Comparison of ENCODE assay signal across 10 cellular contexts in the genomic region with DNA sequence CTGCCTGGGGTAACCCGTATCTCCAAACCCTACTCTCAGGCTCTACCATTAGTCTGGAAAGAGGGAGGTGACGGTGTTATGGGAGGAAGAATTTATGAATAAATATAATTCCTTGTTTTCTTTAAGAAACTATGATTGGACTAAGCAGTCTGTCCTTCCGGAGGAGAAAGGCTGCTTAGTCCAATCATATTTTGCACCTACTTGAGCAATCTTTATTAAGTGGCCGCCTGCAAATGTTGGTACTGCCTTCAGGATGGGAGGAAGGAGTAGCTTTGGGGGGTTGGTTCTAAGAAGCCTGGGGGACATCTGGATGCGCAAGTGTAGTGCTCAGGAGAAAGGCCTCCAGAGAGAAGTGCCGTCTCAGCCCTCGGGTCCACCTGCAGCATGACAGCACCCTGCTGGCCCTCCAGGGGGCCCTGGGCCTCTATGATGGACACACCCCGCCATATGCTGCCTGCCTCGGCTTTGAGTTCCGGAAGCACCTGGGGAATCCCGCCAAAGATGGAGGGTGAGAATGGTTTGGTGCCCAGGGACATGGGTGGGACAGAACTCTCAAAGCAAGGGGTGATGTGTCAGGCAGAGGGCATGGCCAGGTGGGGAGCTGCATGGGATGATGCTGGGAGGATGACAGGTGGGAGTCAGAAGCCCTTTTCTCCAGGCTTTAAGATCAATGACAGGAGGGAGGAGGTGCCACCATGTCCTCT. TPM values are rescaled to one million over a fixed set of nuclear protein-coding genes. Genes with fewer than 3 reads are reported as not detected.
A peak's percentile ranks its signal among the peaks of the same experiment; 100 is the strongest.
DNase-seq lines count a peak whose midpoint lies in the region; ATAC-seq, FAIRE-seq and TF ChIP-seq lines count a peak whose summit lies in the region.
"Had no signal": no experiment of that assay in that cellular context is flagged by ENCODE, and none has a peak within 500 bp of the region (broad histone marks: within the 10 kb centered on the region; RNA-seq: fewer than 3 reads in every experiment).

No MANE protein-coding gene starts in this region.

- TF ChIP-seq EP300 in A549 (IDR thresholded peaks at IDR 0.05) (no peak), ovary (IDR thresholded peaks at IDR 0.05) (no peak)

- 29% methylated on average over 11 of the region's 11 CpGs for WGBS in A549 (ENCODE audit: missing lambda C conversion rate)
- WGBS in ovary, 3 donors = 14 to 24% (median 20%) methylated on average over 11 of the region's 11 CpGs

- POLR2A ChIA-PET in A549 (lab: Yijun Ruan, JAX) = interaction anchor here (1.2 to 3.1 kb wide), 3 partner anchors 10 to 128 kb away, joined by 3 to 26 read pairs (median 10); no protein-coding TSS in a partner anchor

- H3K9me3 ChIP-seq in A549 (no peaks in the 10 kb centered on the region), ovary (no peaks in the 10 kb centered on the region)

- H3K27me3 ChIP-seq in brain microvascular endothelial cell (replicated peaks) (no peaks in the 10 kb centered on the region), ovary (no peaks in the 10 kb centered on the region)
- H3K27me3 ChIP-seq: cardiac muscle cell had no signal

- no peak overlapping the region for H3K27ac ChIP-seq in A549
- no peak overlapping the region for H3K27ac ChIP-seq in brain microvascular endothelial cell
- no peak overlapping the region for H3K27ac ChIP-seq in ovary
- H3K27ac ChIP-seq: cardiac muscle cell had no signal

- 0 out of 3 replicates have a peak overlapping the region, but pooled peaks have one; percentile 0 for H3K4me2 ChIP-seq in A549

- FAIRE-seq in A549 (lab: Jason Lieb, UNC) = no peak

- DNase-seq in A549 (ENCODE audit: low read depth in 1 of 2, low spot score in 1 of 2) = peak; percentile 66 to 76
- DNase-seq in ELR (ENCODE audit: low read depth) = peak; percentile 65
- DNase-seq in NCI-H524 treated with DMSO at 0.1 percent for 48 hours (lab: John Stamatoyannopoulos, UW) = peak; percentile 63
- DNase-seq in brain microvascular endothelial cell = no peak
- DNase-seq in ovary = no peak
- no peak for DNase-seq in 8988T
- DNase-seq in HCEC 1CT = no peak
- DNase-seq: NCI-H446 treated with DMSO at 0.1 percent for 48 hours had no signal

- peaks cover 9% of the 10 kb centered on the region; the same call in 2 of the 3 replicates for H3K4me1 ChIP-seq in A549
- H3K4me1 ChIP-seq in ovary (ENCODE audit: insufficient read depth) = no peaks in the 10 kb centered on the region

- H3K36me3 ChIP-seq in brain microvascular endothelial cell (replicated peaks) = peaks cover 34% of the 10 kb centered on the region
- no peaks in the 10 kb centered on the region for H3K36me3 ChIP-seq in ovary

- intact Hi-C loops in ovary (cut with DNase I) = loop anchor here in 1 of 4 donors (10.0 kb wide), 1 partner anchor 279 kb away; the partner anchor contains the start of genes ASPDH and JOSD2

- TF ChIP-seq CTCF in A549 (IDR thresholded peaks at IDR 0.05) (no peak), brain microvascular endothelial cell (IDR thresholded peaks at IDR 0.05; ENCODE audit: low read depth, low read length, missing control alignments) (peak; percentile 20), ovary (IDR thresholded peaks at IDR 0.05) (no peak)

- CTCF ChIA-PET in A549 (lab: Yijun Ruan, JAX) = interaction anchor here (0.5 to 11.9 kb wide), 11 partner anchors 9 to 367 kb away, joined by 3 to 121 read pairs (median 3); no protein-coding TSS in a partner anchor

- TF ChIP-seq POLR2A in A549 (IDR thresholded peaks at IDR 0.05; ENCODE audit: low read length) (peak; percentile 42; the same call in 1 of the 2 replicates), ovary (IDR thresholded peaks at IDR 0.05) (no peak)

- H3K4me3 ChIP-seq in A549 = no peak overlapping the region
- no peak overlapping the region for H3K4me3 ChIP-seq in brain microvascular endothelial cell (ENCODE audit: low read depth, low read length)
- H3K4me3 ChIP-seq in ovary = no peak overlapping the region
- H3K4me3 ChIP-seq: cardiac muscle cell had no signal

- peak; percentile 17 to 53 for ATAC-seq in A549
- no peak for ATAC-seq in HG03442 (IDR thresholded peaks at IDR 0.05; ENCODE audit: unreplicated experiment)

- in situ Hi-C loops in brain microvascular endothelial cell (cut with HindIII; ENCODE audit: low pct_ligation_motif_present, low sequenced_read_pairs) = no loop called here

- no peak for TF ChIP-seq RAD21 in A549 (conservative IDR thresholded peaks at IDR 0.05 in 1 of 2, IDR thresholded peaks at IDR 0.05 in 1 of 2)

TF ChIP-seq in A549, 52 proteins besides CTCF, POLR2A, EP300 and RAD21 (continues in another document):
- TF ChIP-seq CEBPB (IDR thresholded peaks at IDR 0.05) (no peak), NFE2L2 (conservative IDR thresholded peaks at IDR 0.05; ENCODE audit: low read length) (no peak), RARB (CRISPR knock-in tag; IDR thresholded peaks at IDR 0.05) (peak; percentile 66; the same call in 1 of the 2 replicates), RFX5 (IDR thresholded peaks at IDR 0.05) (no peak), EHMT2 (IDR thresholded peaks at IDR 0.05; ENCODE audit: low read depth) (no peak), HES2 (IDR thresholded peaks at IDR 0.05) (no peak), GATA3 (IDR thresholded peaks at IDR 0.05; ENCODE audit: borderline replicate concordance) (no peak), KDM5A (IDR thresholded peaks at IDR 0.05) (no peak), HMGXB4 (CRISPR knock-in tag; IDR thresholded peaks at IDR 0.05; ENCODE audit: borderline replicate concordance) (no peak), FOSB (CRISPR knock-in tag; IDR thresholded peaks at IDR 0.05) (no peak; the same call in 1 of the 2 replicates), SMC3 (IDR thresholded peaks at IDR 0.05) (no peak), HEYL (CRISPR knock-in tag; IDR thresholded peaks at IDR 0.05) (no peak), NR3C1 (IDR thresholded peaks at IDR 0.05) (no peak), ZNF302 (CRISPR knock-in tag; IDR thresholded peaks at IDR 0.05) (no peak), TP53 (CRISPR knock-in tag; IDR thresholded peaks at IDR 0.05) (peak; percentile 75; the same call in 1 of the 2 replicates), JUNB (IDR thresholded peaks at IDR 0.05) (no peak), KDM1A (IDR thresholded peaks at IDR 0.05; ENCODE audit: low read depth) (no peak), HOXA7 (CRISPR knock-in tag; IDR thresholded peaks at IDR 0.05) (peak; percentile 39; the same call in 1 of the 2 replicates), CBX2 (IDR thresholded peaks at IDR 0.05; ENCODE audit: borderline replicate concordance, low read depth) (no peak)

RNA-seq across cellular contexts. Expression of gene ACP4, which starts 4.0 kb away (rescaled TPM):
- polyA plus RNA-seq in A549 (2011; rRNA removed) (not detected in 2 replicates), A549 (2017; fragmentation: RNase III; extraction: RNeasy Plus Mini Kit Qiagen cat#74134 plus additional on column Dnase treatment) (not detected in 3 replicates), ovary (not detected)
- not detected in 2 replicates for polyA plus RNA-seq in A549 (2012; cell fraction: cytosol; rRNA removed)
- not detected in 2 replicates for polyA plus RNA-seq in A549 (2012; cell fraction: nucleus; rRNA removed)
- not detected in 2 replicates for polyA minus RNA-seq in A549 (2011; rRNA and poly(A)+ RNA removed)
- total RNA-seq in ovary = not detected
- total RNA-seq: cardiac muscle cell had no signal

RNA-seq across cellular contexts. Expression of gene GPR32, which starts 24.0 kb away (rescaled TPM):
- polyA plus RNA-seq in A549 (2011; rRNA removed) (not detected in 2 replicates), A549 (2017; fragmentation: RNase III; extraction: RNeasy Plus Mini Kit Qiagen cat#74134 plus additional on column Dnase treatment) (not detected in 3 replicates), ovary (not detected)
- polyA plus RNA-seq in A549 (2012; cell fraction: cytosol; rRNA removed) = not detected in 2 replicates
- not detected in 2 replicates for polyA plus RNA-seq in A549 (2012; cell fraction: nucleus; rRNA removed)
- not detected in 2 replicates for polyA minus RNA-seq in A549 (2011; rRNA and poly(A)+ RNA removed)
- total RNA-seq in ovary = not detected
- total RNA-seq: cardiac muscle cell had no signal
- polyA plus RNA-seq: cardiac muscle cell had no signal

RNA-seq across cellular contexts. Expression of gene KLK1, which starts 29.4 kb away (rescaled TPM):
- 0.25 and 0.30 TPM in 2 replicates for polyA plus RNA-seq in A549 (2011; rRNA removed)
- 0.11 and 0.12 TPM in 2 replicates for polyA plus RNA-seq in A549 (2012; cell fraction: cytosol; rRNA removed)
- polyA plus RNA-seq in A549 (2012; cell fraction: nucleus; rRNA removed) = 0.07 and 0.12 TPM in 2 replicates
- not detected in 3 replicates for polyA plus RNA-seq in A549 (2017; fragmentation: RNase III; extraction: RNeasy Plus Mini Kit Qiagen cat#74134 plus additional on column Dnase treatment)
- polyA minus RNA-seq in A549 (2011; rRNA and poly(A)+ RNA removed) = 0.97 TPM in 1 of 2 replicates, not detected in the other
- total RNA-seq in ovary = under 1 TPM in 6 of 7 donors, not detected in 1; 0.40 to 0.95 (median 0.57) TPM
- polyA plus RNA-seq in ovary = 1 to 10 TPM in 1 of 2 donors, under 1 TPM in 1; 0.23 to 1.2 TPM
- total RNA-seq: cardiac muscle cell had no signal
- polyA plus RNA-seq: cardiac muscle cell had no signal

RNA-seq across cellular contexts. Expression of gene KLK15, which starts 39.1 kb away (rescaled TPM):
- polyA plus RNA-seq in A549 (2011; rRNA removed) (not detected in 2 replicates), A549 (2017; fragmentation: RNase III; extraction: RNeasy Plus Mini Kit Qiagen cat#74134 plus additional on column Dnase treatment) (not detected in 3 replicates), ovary (not detected)
- polyA plus RNA-seq in A549 (2012; cell fraction: cytosol; rRNA removed) = not detected in 2 replicates
- polyA plus RNA-seq in A549 (2012; cell fraction: nucleus; rRNA removed) = not detected in 2 replicates
- polyA minus RNA-seq in A549 (2011; rRNA and poly(A)+ RNA removed) = not detected in 2 replicates
- total RNA-seq in ovary = not detected
- total RNA-seq: cardiac muscle cell had no signal
- polyA plus RNA-seq: cardiac muscle cell had no signal

Comparison
In these comparisons a context has a peak if more than half of its experiments do, and no peak if none do; other contexts are left out.
1. DNase-seq: peak in A549 (2 of 2), ELR (single experiment) and NCI-H524 treated with DMSO at 0.1 percent for 48 hours (single experiment); none in brain microvascular endothelial cell (single experiment), ovary (0 of 5), 8988T (single experiment) and HCEC 1CT (single experiment).